Comparison of ENCODE assay signal across 12 cellular contexts in the genomic region with DNA sequence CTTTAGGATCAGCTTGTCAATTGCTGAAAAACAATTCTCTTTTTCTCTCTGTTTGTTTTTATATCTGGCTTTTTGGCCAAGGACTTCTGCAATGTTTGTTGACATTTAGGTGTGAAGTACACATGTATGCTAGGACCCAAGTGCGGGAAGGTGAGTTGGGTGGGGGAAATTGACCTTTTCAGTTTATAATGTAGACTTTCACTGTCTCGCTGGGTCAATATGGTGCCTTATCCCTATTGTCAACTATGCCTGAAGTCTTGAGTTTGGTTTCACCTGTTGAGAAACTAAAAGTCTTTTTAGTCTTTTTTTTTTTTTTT.
"Had no signal": no experiment of that assay in that cellular context is flagged by ENCODE, and none has a peak within 500 bp of the region (broad histone marks: within the 10 kb centered on the region; RNA-seq: fewer than 3 reads in every experiment).

No MANE protein-coding gene starts in this region.

- H3K27ac ChIP-seq: right lobe of liver, thoracic aorta had no signal

- DNase-seq: activated CD4-positive, alpha-beta T cell treated with anti-CD3 and anti-CD28 coated beads, Interleukin-2, amount 50 U/mL, for 4 hours; activated CD4-positive, CD25-positive, alpha-beta regulatory T cell treated with anti-CD3 and anti-CD28 coated beads, Interleukin-2, amount 50 U/mL, for 72 hours; activated effector memory CD4-positive, alpha-beta T cell treated with Interleukin-2 at 50 U/mL for 16 hours; activated naive CD4-positive, alpha-beta T cell treated with anti-CD3 and anti-CD28 coated beads, Interleukin-2, amount 50 U/mL, for 16 hours; activated T-cell treated with anti-CD3 and anti-CD28 coated beads for 4 hours; effector CD4-positive, alpha-beta T cell; mesendoderm; naive thymus-derived CD4-positive, alpha-beta T cell; right lobe of liver; stimulated activated CD4-positive, alpha-beta T cell treated with anti-CD3 and anti-CD28 coated beads, Interleukin-15, amount 100 ng/mL, for 24 hours; stimulated activated CD4-positive, alpha-beta T cell treated with anti-CD3 and anti-CD28 coated beads, Interleukin-2, amount 100 ng/mL, for 48 hours had no signal

- ATAC-seq: naive thymus-derived CD4-positive, alpha-beta T cell had no signal

- H3K36me3 ChIP-seq: right lobe of liver, thoracic aorta had no signal

- H3K4me3 ChIP-seq: right lobe of liver, thoracic aorta had no signal

- H3K27me3 Mint-ChIP-seq: naive thymus-derived CD4-positive, alpha-beta T cell had no signal

- H3K27me3 ChIP-seq: right lobe of liver had no signal
